Comparison of ENCODE assay signal across 1 cellular context in genomic region chr14:76955575-76956252, GRCh38.
TF ChIP-seq lines count a peak whose summit lies in the region.

No MANE protein-coding gene starts in this region.

TF ChIP-seq in HepG2, 621 proteins besides CTCF, POLR2A, EP300 and RAD21 (continued from another document):
- peak; percentile 74; the same call in 1 of the 2 replicates for TF ChIP-seq ZNF317 (CRISPR knock-in tag; IDR thresholded peaks at IDR 0.05)
TF ChIP-seq in HepG2: peak in this region for 13.
